10 cellular contexts compared by ENCODE assay signal in genomic region chr9:33124716-33125378, GRCh38. TPM values are rescaled to one million over a fixed set of nuclear protein-coding genes. Genes with fewer than 3 reads are reported as not detected.
DNase-seq lines count a peak whose midpoint lies in the region; ATAC-seq, FAIRE-seq and TF ChIP-seq lines count a peak whose summit lies in the region.
"Had no signal": no experiment of that assay in that cellular context is flagged by ENCODE, and none has a peak within 500 bp of the region (broad histone marks: within the 10 kb centered on the region; RNA-seq: fewer than 3 reads in every experiment).

No MANE protein-coding gene starts in this region.

- FAIRE-seq in GM18507 (lab: Jason Lieb, UNC), result peak; percentile 78

- no peak overlapping the region for H3K4me3 ChIP-seq in AG10803 (ENCODE audit: low read length)
- H3K4me3 ChIP-seq: skin epidermis had no signal

- peak; percentile 48 for ATAC-seq in HG02852 (IDR thresholded peaks at IDR 0.05; ENCODE audit: unreplicated experiment)
- ATAC-seq in central memory CD8-positive, alpha-beta T cell (replicated peaks; ENCODE audit: extremely low read depth, poor library complexity, severe bottlenecking), result peak; percentile 27

- peak overlapping the region; percentile 13 for H3K27ac Mint-ChIP-seq in central memory CD8-positive, alpha-beta T cell (ENCODE audit: low read depth)
- no peak overlapping the region for H3K27ac Mint-ChIP-seq in activated CD4-positive, alpha-beta T cell treated with anti-CD3 and anti-CD28 coated beads, Interleukin-2, amount 10 ng/mL, durations not matched to agents 24 days and 14 days

- DNase-seq in AG10803 (ENCODE audit: low read depth) (no peak), GM18507 (ENCODE audit: extremely low spot score, insufficient read length, low read depth) (no peak), NCI-H524 (lab: John Stamatoyannopoulos, UW) (no peak), NOMO-1 (lab: John Stamatoyannopoulos, UW; ENCODE audit: unreplicated experiment in 2 of 2) (no peak), NCI-H2171 (lab: John Stamatoyannopoulos, UW) (no peak)
- DNase-seq in central memory CD8-positive, alpha-beta T cell (ENCODE audit: low spot score in 2 of 2), result no peak
- DNase-seq in activated CD4-positive, alpha-beta T cell treated with anti-CD3 and anti-CD28 coated beads, Interleukin-2, amount 10 ng/mL, durations not matched to agents 24 days and 14 days, result no peak
- DNase-seq: EL had no signal

- H3K4me3 Mint-ChIP-seq in central memory CD8-positive, alpha-beta T cell, result peak overlapping the region; percentile 5
- H3K4me3 Mint-ChIP-seq in activated CD4-positive, alpha-beta T cell treated with anti-CD3 and anti-CD28 coated beads, Interleukin-2, amount 10 ng/mL, durations not matched to agents 24 days and 14 days, result no peak overlapping the region

- H3K36me3 Mint-ChIP-seq in central memory CD8-positive, alpha-beta T cell (ENCODE audit: insufficient read depth), result peaks cover 59% of the 10 kb centered on the region
- H3K36me3 Mint-ChIP-seq in activated CD4-positive, alpha-beta T cell treated with anti-CD3 and anti-CD28 coated beads, Interleukin-2, amount 10 ng/mL, durations not matched to agents 24 days and 14 days (ENCODE audit: low read depth), result peaks cover 53% of the 10 kb centered on the region

- intact Hi-C loops in activated CD4-positive, alpha-beta T cell treated with anti-CD3 and anti-CD28 coated beads, Interleukin-2, amount 10 ng/mL, durations not matched to agents 24 days and 14 days (cut with micrococcal nuclease), result no loop called here

- no peaks in the 10 kb centered on the region for H3K27me3 Mint-ChIP-seq in central memory CD8-positive, alpha-beta T cell
- H3K27me3 Mint-ChIP-seq in activated CD4-positive, alpha-beta T cell treated with anti-CD3 and anti-CD28 coated beads, Interleukin-2, amount 10 ng/mL, durations not matched to agents 24 days and 14 days, result no peaks in the 10 kb centered on the region

- peaks cover 65% of the 10 kb centered on the region for H3K4me1 Mint-ChIP-seq in central memory CD8-positive, alpha-beta T cell
- peaks cover 20% of the 10 kb centered on the region for H3K4me1 Mint-ChIP-seq in activated CD4-positive, alpha-beta T cell treated with anti-CD3 and anti-CD28 coated beads, Interleukin-2, amount 10 ng/mL, durations not matched to agents 24 days and 14 days

- TF ChIP-seq CTCF in AG10803 (conservative IDR thresholded peaks at IDR 0.05; ENCODE audit: low read length), result peak; percentile 26; the same call in 1 of the 2 replicates

- H3K9me3 Mint-ChIP-seq in central memory CD8-positive, alpha-beta T cell, result no peaks in the 10 kb centered on the region
- H3K9me3 Mint-ChIP-seq in activated CD4-positive, alpha-beta T cell treated with anti-CD3 and anti-CD28 coated beads, Interleukin-2, amount 10 ng/mL, durations not matched to agents 24 days and 14 days, result peaks cover 4% of the 10 kb centered on the region

RNA-seq across cellular contexts. Expression of gene B4GALT1, which starts 42.3 kb away (rescaled TPM):
- total RNA-seq in activated CD4-positive, alpha-beta T cell treated with anti-CD3 and anti-CD28 coated beads, Interleukin-2, amount 10 ng/mL, durations not matched to agents 24 days and 14 days, result 53.8 and 55.7 TPM in 2 replicates

RNA-seq across cellular contexts. Expression of gene SMU1, which starts 48.4 kb away (rescaled TPM):
- total RNA-seq in activated CD4-positive, alpha-beta T cell treated with anti-CD3 and anti-CD28 coated beads, Interleukin-2, amount 10 ng/mL, durations not matched to agents 24 days and 14 days, result 28.6 and 30.2 TPM in 2 replicates
